In genomic region chr2:111171337-111171930, GRCh38 we compare ENCODE assay signal across 33 cellular contexts. TPM values are rescaled to one million over a fixed set of nuclear protein-coding genes. Genes with fewer than 3 reads are reported as not detected.
DNase-seq lines count a peak whose midpoint lies in the region; ATAC-seq and TF ChIP-seq lines count a peak whose summit lies in the region.
"Had no signal": no experiment of that assay in that cellular context is flagged by ENCODE, and none has a peak within 500 bp of the region (broad histone marks: within the 10 kb centered on the region; RNA-seq: fewer than 3 reads in every experiment).

No MANE protein-coding gene starts in this region.

- H4K20me1 ChIP-seq in OCI-LY1 (ENCODE audit: insufficient read depth, low read length), result no peaks in the 10 kb centered on the region

- TF ChIP-seq CTCF in OCI-LY1 (IDR thresholded peaks at IDR 0.05; ENCODE audit: low read length) (no peak), coronary artery (IDR thresholded peaks at IDR 0.05) (no peak), osteocyte (IDR thresholded peaks at IDR 0.05) (no peak)

- H3K27me3 ChIP-seq in OCI-LY1 (ENCODE audit: insufficient read depth, low read length), result no peaks in the 10 kb centered on the region
- H3K27me3 ChIP-seq: colonic mucosa, suprapubic skin had no signal

- peaks cover 31% of the 10 kb centered on the region for H3K27me3 Mint-ChIP-seq in activated CD4-positive, alpha-beta T cell treated with anti-CD3 and anti-CD28 coated beads for 36 hours
- H3K27me3 Mint-ChIP-seq in osteocyte (ENCODE audit: unreplicated experiment), result no peaks in the 10 kb centered on the region

- H3F3A ChIP-seq in OCI-LY1 (ENCODE audit: insufficient read depth, low read length), result peaks cover 14% of the 10 kb centered on the region

- no peak overlapping the region for H3K4me2 ChIP-seq in OCI-LY1 (ENCODE audit: low read length)
- H3K4me2 ChIP-seq: KMS-11 had no signal

- no peaks in the 10 kb centered on the region for H3K9me3 Mint-ChIP-seq in activated CD4-positive, alpha-beta T cell treated with anti-CD3 and anti-CD28 coated beads for 36 hours (ENCODE audit: low read depth)
- no peaks in the 10 kb centered on the region for H3K9me3 Mint-ChIP-seq in osteocyte (ENCODE audit: unreplicated experiment)
- H3K9me3 Mint-ChIP-seq: activated naive CD8-positive, alpha-beta T cell treated with anti-CD3 and anti-CD28 coated beads for 36 hours; activated T-cell treated with anti-CD3 and anti-CD28 coated beads, Interleukin-2, amount 50 U/mL, for 24 hours; CD4-positive, CD25-positive, alpha-beta regulatory T cell; HFFc6; naive B cell had no signal

- DNase-seq in activated CD4-positive, alpha-beta T cell treated with anti-CD3 and anti-CD28 coated beads for 36 hours, result no peak
- DNase-seq in activated CD4-positive, alpha-beta T cell treated with anti-CD3 and anti-CD28 coated beads for 48 hours, result no peak
- peak; percentile 47 for DNase-seq in coronary artery (ENCODE audit: low spot score)
- DNase-seq in osteocyte (ENCODE audit: extremely low spot score, unreplicated experiment), result peak; percentile 62
- DNase-seq: 8988T; activated CD4-positive, alpha-beta T cell treated with anti-CD3 and anti-CD28 coated beads for 4 hours; activated gamma-delta T cell; activated naive CD8-positive, alpha-beta T cell treated with anti-CD3 and anti-CD28 coated beads for 36 hours; activated T-cell treated with anti-CD3 and anti-CD28 coated beads, Interleukin-2, amount 50 U/mL, for 24 hours; aorta; Calu3; CD4-positive, CD25-positive, alpha-beta regulatory T cell; colonic mucosa; effector memory CD4-positive, alpha-beta T cell; glutamatergic neuron; HFFc6; left ventricle myocardium inferior; midbrain; MM.1S; naive B cell; NCI-H2029; NCI-H524; SHP77 treated with DMSO at 0.1 percent for 48 hours; stimulated activated naive CD4-positive, alpha-beta T cell treated with Interleukin-2 at 50 U/mL for 16 hours; SW 1271; T-helper 9 cell had no signal

- peaks cover 23% of the 10 kb centered on the region for H3K4me1 Mint-ChIP-seq in activated CD4-positive, alpha-beta T cell treated with anti-CD3 and anti-CD28 coated beads for 36 hours
- H3K4me1 Mint-ChIP-seq in osteocyte (ENCODE audit: unreplicated experiment), result peaks cover 10% of the 10 kb centered on the region

- peak overlapping the region; percentile 60 for H3K27ac ChIP-seq in OCI-LY1 (ENCODE audit: low read depth, low read length, poor library complexity, severe bottlenecking)
- no peak overlapping the region for H3K27ac ChIP-seq in coronary artery
- H3K27ac ChIP-seq: colonic mucosa, KMS-11, left ventricle myocardium inferior, suprapubic skin had no signal

- peak overlapping the region; percentile 15 for H3K27ac Mint-ChIP-seq in activated CD4-positive, alpha-beta T cell treated with anti-CD3 and anti-CD28 coated beads for 36 hours
- no peak overlapping the region for H3K27ac Mint-ChIP-seq in osteocyte (ENCODE audit: unreplicated experiment)
- H3K27ac Mint-ChIP-seq: activated naive CD8-positive, alpha-beta T cell treated with anti-CD3 and anti-CD28 coated beads for 36 hours; activated T-cell treated with anti-CD3 and anti-CD28 coated beads, Interleukin-2, amount 50 U/mL, for 24 hours; CD4-positive, CD25-positive, alpha-beta regulatory T cell; HFFc6 had no signal

- CTCF ChIA-PET in activated CD4-positive, alpha-beta T cell treated with anti-CD3 and anti-CD28 coated beads for 36 hours (lab: Charles Lee), result no interaction called here

- no peak overlapping the region for H3K4me3 Mint-ChIP-seq in activated CD4-positive, alpha-beta T cell treated with anti-CD3 and anti-CD28 coated beads for 36 hours
- H3K4me3 Mint-ChIP-seq in osteocyte (ENCODE audit: unreplicated experiment), result no peak overlapping the region
- H3K4me3 Mint-ChIP-seq: activated naive CD8-positive, alpha-beta T cell treated with anti-CD3 and anti-CD28 coated beads for 36 hours; activated T-cell treated with anti-CD3 and anti-CD28 coated beads, Interleukin-2, amount 50 U/mL, for 24 hours; CD4-positive, CD25-positive, alpha-beta regulatory T cell; HFFc6; naive B cell had no signal

- no peaks in the 10 kb centered on the region for H3K9me2 ChIP-seq in OCI-LY1 (ENCODE audit: low read depth, low read length)

- no peaks in the 10 kb centered on the region for H3K79me2 ChIP-seq in OCI-LY1 (ENCODE audit: insufficient read depth, low read length)

- ATAC-seq in activated CD4-positive, alpha-beta T cell treated with anti-CD3 and anti-CD28 coated beads for 36 hours, result no peak
- ATAC-seq in HG02759 (IDR thresholded peaks at IDR 0.05; ENCODE audit: unreplicated experiment) (no peak), GM18519 (IDR thresholded peaks at IDR 0.05; ENCODE audit: low FRiP score, unreplicated experiment) (no peak), HG02870 (IDR thresholded peaks at IDR 0.05; ENCODE audit: unreplicated experiment) (no peak)
- ATAC-seq: Panc1 had no signal

- H3K36me3 Mint-ChIP-seq in activated CD4-positive, alpha-beta T cell treated with anti-CD3 and anti-CD28 coated beads for 36 hours (ENCODE audit: low read depth), result peaks cover 8% of the 10 kb centered on the region
- H3K36me3 Mint-ChIP-seq in osteocyte (ENCODE audit: unreplicated experiment), result peaks cover 4% of the 10 kb centered on the region
- H3K36me3 Mint-ChIP-seq: activated naive CD8-positive, alpha-beta T cell treated with anti-CD3 and anti-CD28 coated beads for 36 hours; CD4-positive, CD25-positive, alpha-beta regulatory T cell; naive B cell had no signal

- peaks cover 15% of the 10 kb centered on the region for H3K36me3 ChIP-seq in OCI-LY1 (ENCODE audit: insufficient read depth, low read length)
- H3K36me3 ChIP-seq: colonic mucosa had no signal

- peaks cover 69% of the 10 kb centered on the region for H3K4me1 ChIP-seq in OCI-LY1 (ENCODE audit: insufficient read depth, low read length, severe bottlenecking)
- H3K4me1 ChIP-seq: colonic mucosa had no signal

- no peak overlapping the region for H3K9ac ChIP-seq in OCI-LY1 (ENCODE audit: low read length)
- H3K9ac ChIP-seq: KMS-11 had no signal

- intact Hi-C loops in activated CD4-positive, alpha-beta T cell treated with anti-CD3 and anti-CD28 coated beads for 36 hours (cut with DNase I, micrococcal nuclease), result no loop called here

- no peak overlapping the region for H3K4me3 ChIP-seq in OCI-LY1 (ENCODE audit: low read depth, low read length, poor library complexity, severe bottlenecking)
- no peak overlapping the region for H3K4me3 ChIP-seq in coronary artery
- H3K4me3 ChIP-seq: colonic mucosa, left ventricle myocardium inferior, suprapubic skin had no signal

- POLR2A ChIA-PET in activated CD4-positive, alpha-beta T cell treated with anti-CD3 and anti-CD28 coated beads for 36 hours (lab: Charles Lee), result no interaction called here

- no peak overlapping the region for H2AFZ ChIP-seq in OCI-LY1 (ENCODE audit: low read length)

- no peaks in the 10 kb centered on the region for H3K9me3 ChIP-seq in OCI-LY1 (ENCODE audit: low read length)
- H3K9me3 ChIP-seq: colonic mucosa, left ventricle myocardium inferior, suprapubic skin had no signal

RNA-seq across cellular contexts. Expression of gene BCL2L11, which starts 50.7 kb away (rescaled TPM):
- total RNA-seq in activated CD4-positive, alpha-beta T cell treated with anti-CD3 and anti-CD28 coated beads for 36 hours, result 10 to 100 TPM; 18.2 to 28.6 TPM
- 38.9 and 40.4 TPM in 2 replicates for total RNA-seq in osteocyte

Comparison
In these comparisons a context has a peak if more than half of its experiments do, and no peak if none do; other contexts are left out.
1. DNase-seq: peak in coronary artery (single experiment) and osteocyte (single experiment); none in activated CD4-positive, alpha-beta T cell treated with anti-CD3 and anti-CD28 coated beads for 36 hours (single experiment) and activated CD4-positive, alpha-beta T cell treated with anti-CD3 and anti-CD28 coated beads for 48 hours (single experiment).